ENCODE assay signal across 37 cellular contexts in the genomic region with DNA sequence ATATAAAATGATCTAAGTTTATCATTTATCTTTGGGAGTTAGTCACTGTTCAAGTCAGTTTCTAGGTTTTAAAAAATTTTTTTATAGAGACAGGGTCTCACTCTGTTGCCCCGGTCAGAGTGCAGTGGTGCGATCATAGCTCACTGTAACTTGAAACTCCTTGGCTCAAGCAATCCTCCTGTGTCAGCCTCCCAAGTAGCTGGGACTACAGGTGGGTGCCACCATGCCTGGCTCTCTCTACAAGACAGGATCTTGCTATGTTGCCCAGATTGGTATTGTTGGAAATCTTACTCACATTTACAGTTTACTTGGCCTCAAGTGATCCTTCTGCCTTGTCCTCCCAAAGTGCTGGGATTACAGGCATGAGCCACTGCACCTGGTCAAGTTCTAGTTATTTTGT.
"Had no signal": no experiment of that assay in that cellular context is flagged by ENCODE, and none has a peak within 500 bp of the region (broad histone marks: within the 10 kb centered on the region; RNA-seq: fewer than 3 reads in every experiment).

No MANE protein-coding gene starts in this region.

- H3K27me3 Mint-ChIP-seq: activated CD4-positive, alpha-beta memory T cell treated with anti-CD3 and anti-CD28 coated beads, Interleukin-2, amount 10 ng/mL, durations not matched to agents 7 days and 5 days; activated CD4-positive, alpha-beta T cell treated with anti-CD3 and anti-CD28 coated beads for 36 hours; activated CD4-positive, alpha-beta T cell treated with anti-CD3 and anti-CD28 coated beads, Interleukin-2, amount 10 ng/mL, durations not matched to agents 7 days and 5 days; activated CD8-positive, alpha-beta memory T cell treated with anti-CD3 and anti-CD28 coated beads, Interleukin-2, amount 10 ng/mL, durations not matched to agents 7 days and 5 days; activated naive CD4-positive, alpha-beta T cell treated with anti-CD3 and anti-CD28 coated beads, Interleukin-2, amount 10 ng/mL, durations not matched to agents 7 days and 5 days; activated naive CD4-positive, alpha-beta T cell treated with anti-CD3 and anti-CD28 coated beads, Interleukin-2, amount 50 U/mL, for 24 hours; activated naive CD8-positive, alpha-beta T cell; activated naive CD8-positive, alpha-beta T cell treated with anti-CD3 and anti-CD28 coated beads, Interleukin-2, amount 10 ng/mL, durations not matched to agents 7 days and 5 days; activated naive CD8-positive, alpha-beta T cell treated with anti-CD3 and anti-CD28 coated beads, Interleukin-2, amount 50 U/mL, for 24 hours; activated T-cell treated with anti-CD3 and anti-CD28 coated beads, Interleukin-2, amount 50 U/mL, for 24 hours; brain; central memory CD8-positive, alpha-beta T cell had no signal

- H3K9me3 ChIP-seq: ascending aorta had no signal

- ATAC-seq: activated CD4-positive, alpha-beta T cell treated with anti-CD3 and anti-CD28 coated beads for 36 hours; activated CD4-positive, CD25-positive, alpha-beta regulatory T cell treated with anti-CD3 and anti-CD28 coated beads, Interleukin-2, amount 50 U/mL, for 24 hours; activated CD8-positive, alpha-beta memory T cell treated with anti-CD3 and anti-CD28 coated beads, Interleukin-2, amount 10 ng/mL, durations not matched to agents 7 days and 5 days; activated CD8-positive, alpha-beta T cell treated with anti-CD3 and anti-CD28 coated beads, Interleukin-2, amount 10 ng/mL, durations not matched to agents 7 days and 5 days; activated naive CD8-positive, alpha-beta T cell treated with anti-CD3 and anti-CD28 coated beads, Interleukin-2, amount 50 U/mL, for 24 hours had no signal

- H3K4me3 ChIP-seq: ascending aorta, cardiac muscle cell had no signal

- H3K27ac Mint-ChIP-seq: activated CD4-positive, alpha-beta memory T cell treated with anti-CD3 and anti-CD28 coated beads, Interleukin-2, amount 10 ng/mL, durations not matched to agents 7 days and 5 days; activated CD4-positive, alpha-beta T cell treated with anti-CD3 and anti-CD28 coated beads for 36 hours; activated CD4-positive, alpha-beta T cell treated with anti-CD3 and anti-CD28 coated beads, Interleukin-2, amount 10 ng/mL, durations not matched to agents 7 days and 5 days; activated CD8-positive, alpha-beta memory T cell treated with anti-CD3 and anti-CD28 coated beads, Interleukin-2, amount 10 ng/mL, durations not matched to agents 7 days and 5 days; activated CD8-positive, alpha-beta T cell treated with anti-CD3 and anti-CD28 coated beads, Interleukin-2, amount 10 ng/mL, durations not matched to agents 7 days and 5 days; activated naive CD4-positive, alpha-beta T cell treated with anti-CD3 and anti-CD28 coated beads, Interleukin-2, amount 10 ng/mL, durations not matched to agents 7 days and 5 days; activated naive CD4-positive, alpha-beta T cell treated with anti-CD3 and anti-CD28 coated beads, Interleukin-2, amount 50 U/mL, for 24 hours; activated naive CD8-positive, alpha-beta T cell; activated naive CD8-positive, alpha-beta T cell treated with anti-CD3 and anti-CD28 coated beads, Interleukin-2, amount 10 ng/mL, durations not matched to agents 7 days and 5 days; activated naive CD8-positive, alpha-beta T cell treated with anti-CD3 and anti-CD28 coated beads, Interleukin-2, amount 50 U/mL, for 24 hours; activated T-cell treated with anti-CD3 and anti-CD28 coated beads, Interleukin-2, amount 50 U/mL, for 24 hours; activated T-helper 2 cell treated with anti-CD3 and anti-CD28 coated beads, Interferon-gamma antibody, Interleukin-2, Interleukin-4, amounts not matched to agents 10 μg/mL and 5 μg/mL and 100 μg/mL, durations not matched to agents 14 hours and 24 hours and 36 hours; brain; T-helper 1 cell treated with Interleukin-12 subunit alpha and Interleukin-12 subunit beta and Interleukin-4 antibody, amounts not matched to agents 30 μg/mL and 1 μg/mL, for 36 hours; T-helper 2 cell treated with Interferon-gamma antibody and Interleukin-4, amounts not matched to agents 5 μg/mL and 100 μg/mL, for 36 hours had no signal

- H3K4me1 ChIP-seq: ascending aorta had no signal

- FAIRE-seq: bronchial epithelial cell, TTC549 had no signal

- H3K27ac ChIP-seq: ascending aorta, cardiac muscle cell had no signal

- DNase-seq: activated CD4-positive, alpha-beta memory T cell treated with anti-CD3 and anti-CD28 coated beads, Interleukin-2, amount 10 ng/mL, durations not matched to agents 7 days and 5 days; activated CD4-positive, alpha-beta T cell treated with anti-CD3 and anti-CD28 coated beads for 1 hour; activated CD4-positive, alpha-beta T cell treated with anti-CD3 and anti-CD28 coated beads for 36 hours; activated CD4-positive, alpha-beta T cell treated with anti-CD3 and anti-CD28 coated beads for 48 hours; activated CD4-positive, alpha-beta T cell treated with anti-CD3 and anti-CD28 coated beads, Interleukin-2, amount 10 ng/mL, durations not matched to agents 7 days and 5 days; activated CD4-positive, alpha-beta T cell treated with anti-CD3 and anti-CD28 coated beads, Interleukin-2, amount 50 U/mL, for 48 hours; activated CD4-positive, CD25-positive, alpha-beta regulatory T cell; activated CD8-positive, alpha-beta memory T cell treated with anti-CD3 and anti-CD28 coated beads for 24 hours; activated CD8-positive, alpha-beta memory T cell treated with anti-CD3 and anti-CD28 coated beads, Interleukin-2, amount 10 ng/mL, durations not matched to agents 7 days and 5 days; activated CD8-positive, alpha-beta memory T cell treated with anti-CD3 and anti-CD28 coated beads, Interleukin-2, amount 50 U/mL, for 48 hours; activated CD8-positive, alpha-beta T cell treated with anti-CD3 and anti-CD28 coated beads, Interleukin-2, amount 10 ng/mL, durations not matched to agents 7 days and 5 days; activated effector memory CD4-positive, alpha-beta T cell treated with Interleukin-2 at 50 U/mL for 16 hours; activated gamma-delta T cell; activated naive CD4-positive, alpha-beta T cell treated with anti-CD3 and anti-CD28 coated beads, Interleukin-2, amount 10 ng/mL, durations not matched to agents 7 days and 5 days; activated naive CD4-positive, alpha-beta T cell treated with Interleukin-2 at 50 U/mL for 16 hours; activated naive CD8-positive, alpha-beta T cell treated with anti-CD3 and anti-CD28 coated beads, Interleukin-2, amount 10 ng/mL, durations not matched to agents 7 days and 5 days; activated naive CD8-positive, alpha-beta T cell treated with anti-CD3 and anti-CD28 coated beads, Interleukin-2, amount 50 U/mL, for 24 hours; activated T-cell treated with anti-CD3 and anti-CD28 coated beads, Interleukin-2, amount 50 U/mL, for 24 hours; activated T-cell treated with anti-CD3 and anti-CD28 coated beads, Interleukin-2, amount 50 U/mL, for 48 hours; amygdala; anterior cingulate cortex; caudate nucleus; cerebellar nuclear complex; T-helper 2 cell; T-helper 9 cell had no signal

- H3K27me3 ChIP-seq: ascending aorta, cardiac muscle cell had no signal

- H3K4me1 Mint-ChIP-seq: activated CD4-positive, alpha-beta T cell treated with anti-CD3 and anti-CD28 coated beads, Interleukin-2, amount 10 ng/mL, durations not matched to agents 7 days and 5 days; activated naive CD4-positive, alpha-beta T cell treated with anti-CD3 and anti-CD28 coated beads, Interleukin-2, amount 10 ng/mL, durations not matched to agents 7 days and 5 days; activated naive CD4-positive, alpha-beta T cell treated with anti-CD3 and anti-CD28 coated beads, Interleukin-2, amount 50 U/mL, for 24 hours; central memory CD8-positive, alpha-beta T cell had no signal

- H3K9me3 Mint-ChIP-seq: activated CD4-positive, alpha-beta memory T cell treated with anti-CD3 and anti-CD28 coated beads, Interleukin-2, amount 10 ng/mL, durations not matched to agents 7 days and 5 days; activated T-cell treated with anti-CD3 and anti-CD28 coated beads, Interleukin-2, amount 50 U/mL, for 24 hours; central memory CD8-positive, alpha-beta T cell; T-helper 2 cell treated with Interferon-gamma antibody and Interleukin-4, amounts not matched to agents 5 μg/mL and 100 μg/mL, for 36 hours had no signal

- H3K4me3 Mint-ChIP-seq: activated CD4-positive, alpha-beta memory T cell treated with anti-CD3 and anti-CD28 coated beads, Interleukin-2, amount 10 ng/mL, durations not matched to agents 7 days and 5 days; activated CD4-positive, alpha-beta T cell treated with anti-CD3 and anti-CD28 coated beads for 36 hours; activated CD4-positive, alpha-beta T cell treated with anti-CD3 and anti-CD28 coated beads, Interleukin-2, amount 10 ng/mL, durations not matched to agents 7 days and 5 days; activated CD8-positive, alpha-beta memory T cell treated with anti-CD3 and anti-CD28 coated beads, Interleukin-2, amount 10 ng/mL, durations not matched to agents 7 days and 5 days; activated CD8-positive, alpha-beta T cell treated with anti-CD3 and anti-CD28 coated beads, Interleukin-2, amount 10 ng/mL, durations not matched to agents 7 days and 5 days; activated naive CD4-positive, alpha-beta T cell treated with anti-CD3 and anti-CD28 coated beads, Interleukin-2, amount 10 ng/mL, durations not matched to agents 7 days and 5 days; activated naive CD4-positive, alpha-beta T cell treated with anti-CD3 and anti-CD28 coated beads, Interleukin-2, amount 50 U/mL, for 24 hours; activated naive CD8-positive, alpha-beta T cell; activated naive CD8-positive, alpha-beta T cell treated with anti-CD3 and anti-CD28 coated beads, Interleukin-2, amount 10 ng/mL, durations not matched to agents 7 days and 5 days; activated naive CD8-positive, alpha-beta T cell treated with anti-CD3 and anti-CD28 coated beads, Interleukin-2, amount 50 U/mL, for 24 hours; activated T-cell treated with anti-CD3 and anti-CD28 coated beads, Interleukin-2, amount 50 U/mL, for 24 hours; brain; central memory CD8-positive, alpha-beta T cell; T-helper 1 cell treated with Interleukin-12 subunit alpha and Interleukin-12 subunit beta and Interleukin-4 antibody, amounts not matched to agents 30 μg/mL and 1 μg/mL, for 36 hours; T-helper 2 cell treated with Interferon-gamma antibody and Interleukin-4, amounts not matched to agents 5 μg/mL and 100 μg/mL, for 36 hours had no signal
